22 cellular contexts compared by ENCODE assay signal in the genomic region with DNA sequence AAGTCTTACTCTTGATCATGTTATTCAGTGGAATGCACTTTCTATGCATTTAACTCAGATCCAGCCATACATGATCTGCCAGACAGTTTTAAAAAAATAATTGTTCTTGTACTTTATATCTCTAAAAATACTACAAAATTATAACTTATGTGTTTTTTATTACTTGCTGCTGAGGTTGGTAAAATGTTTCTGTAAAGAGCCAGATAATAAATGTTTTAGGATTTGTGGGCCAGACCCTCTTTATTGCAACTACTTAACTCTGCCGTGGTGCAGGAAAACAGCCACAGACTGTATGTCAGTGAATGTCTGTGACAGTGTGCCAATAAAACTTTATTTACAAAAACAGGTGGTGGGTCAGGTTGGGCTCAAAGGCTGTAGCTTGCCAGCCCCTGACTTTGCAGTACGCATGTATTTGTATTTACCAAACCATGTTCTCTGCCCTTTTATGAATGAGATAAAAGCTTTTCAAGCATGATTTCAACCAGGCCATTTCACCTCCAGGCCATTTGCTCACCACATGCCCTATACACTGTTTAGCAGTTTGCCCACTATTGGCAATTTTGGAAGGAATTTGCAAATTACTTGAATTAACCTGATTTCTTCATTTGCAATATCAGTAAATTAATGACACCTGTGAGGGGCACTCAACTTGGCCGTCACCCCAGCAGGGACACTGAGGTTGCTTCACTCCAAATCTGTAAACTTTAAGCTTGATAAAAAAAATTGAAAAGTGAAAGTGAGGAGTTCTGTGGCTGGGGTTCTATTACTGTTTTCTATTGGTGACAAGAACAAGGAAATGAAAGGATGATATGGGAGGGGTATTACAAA.
"Had no signal": no experiment of that assay in that cellular context is flagged by ENCODE, and none has a peak within 500 bp of the region (broad histone marks: within the 10 kb centered on the region; RNA-seq: fewer than 3 reads in every experiment).

No MANE protein-coding gene starts in this region.

- H3K27ac ChIP-seq: coronary artery, esophagus muscularis mucosa, gastrocnemius medialis, left lung had no signal

- H3K4me3 ChIP-seq: coronary artery, esophagus muscularis mucosa, gastrocnemius medialis, left lung, lung, smooth muscle cell had no signal

- ATAC-seq: activated naive CD8-positive, alpha-beta T cell treated with anti-CD3 and anti-CD28 coated beads, Interleukin-2, amount 50 U/mL, for 24 hours; activated T-cell treated with anti-CD3 and anti-CD28 coated beads, Interleukin-2, amount 50 U/mL, for 4 hours; gastrocnemius medialis; left lung; naive thymus-derived CD4-positive, alpha-beta T cell; sciatic nerve; stimulated activated naive B cell treated with anti-CD40 and anti-IgM and Interleukin-4, amounts not matched to agents 10 μg/mL and 1 μg/mL and 100 μg/mL, for 72 hours had no signal

- DNase-seq: activated B cell treated with CpG ODN at 0.5 μM for 24 hours; activated CD4-positive, alpha-beta T cell treated with anti-CD3 and anti-CD28 coated beads for 4 hours; activated CD4-positive, alpha-beta T cell treated with anti-CD3 and anti-CD28 coated beads, Interleukin-2, amount 50 U/mL, for 48 hours; activated CD8-positive, alpha-beta memory T cell treated with anti-CD3 and anti-CD28 coated beads, Interleukin-2, amount 50 U/mL, for 48 hours; activated naive CD4-positive, alpha-beta T cell treated with anti-CD3 and anti-CD28 coated beads, Interleukin-2, amount 10 ng/mL, durations not matched to agents 7 days and 5 days; activated naive CD8-positive, alpha-beta T cell treated with anti-CD3 and anti-CD28 coated beads, Interleukin-2, amount 50 U/mL, for 24 hours; activated T-cell treated with anti-CD3 and anti-CD28 coated beads, Interleukin-2, amount 50 U/mL, for 4 hours; cerebellar nuclear complex; gastrocnemius medialis; hippocampal formation; kidney glomerular epithelial cell; left lung; naive thymus-derived CD4-positive, alpha-beta T cell; occipital lobe; stimulated activated CD4-positive, alpha-beta T cell treated with anti-CD3 and anti-CD28 coated beads, Interleukin-15, amount 100 ng/mL, for 24 hours; stimulated activated naive B cell treated with anti-CD40 and anti-IgM and Interleukin-4, amounts not matched to agents 10 μg/mL and 1 μg/mL and 100 μg/mL, for 72 hours; T1000 had no signal

- H3K27me3 ChIP-seq: esophagus muscularis mucosa, gastrocnemius medialis, left lung had no signal

- H3K36me3 ChIP-seq: esophagus muscularis mucosa, gastrocnemius medialis, left lung had no signal

- H3K9me3 ChIP-seq: esophagus muscularis mucosa, gastrocnemius medialis, left lung had no signal
